Comparison of ENCODE assay signal across 23 cellular contexts in genomic region chr7:41292457-41292856, GRCh38.
DNase-seq lines count a peak whose midpoint lies in the region; ATAC-seq and TF ChIP-seq lines count a peak whose summit lies in the region.
"Had no signal": no experiment of that assay in that cellular context is flagged by ENCODE, and none has a peak within 500 bp of the region (broad histone marks: within the 10 kb centered on the region; RNA-seq: fewer than 3 reads in every experiment).

No MANE protein-coding gene starts in this region.

- no peak for TF ChIP-seq CTCF in foreskin keratinocyte (conservative IDR thresholded peaks at IDR 0.05)

- DNase-seq in Daoy (ENCODE audit: low read depth) (peak; percentile 80), NCI-H1694 (lab: John Stamatoyannopoulos, UW) (peak; percentile 72), SHP77 treated with DMSO at 0.1 percent for 48 hours (lab: John Stamatoyannopoulos, UW) (peak; percentile 52), foreskin keratinocyte (peak; percentile 63 to 80), H4 (ENCODE audit: low spot score) (no peak), substantia nigra (lab: John Stamatoyannopoulos, UW) (no peak), DMS 273 treated with DMSO at 0.1 percent for 48 hours (lab: John Stamatoyannopoulos, UW) (no peak)
- DNase-seq: activated CD4-positive, alpha-beta T cell treated with anti-CD3 and anti-CD28 coated beads, Interleukin-2, amount 10 ng/mL, durations not matched to agents 24 days and 14 days; activated naive CD4-positive, alpha-beta T cell treated with anti-CD3 and anti-CD28 coated beads, Interleukin-2, amount 10 ng/mL, durations not matched to agents 7 days and 5 days; amygdala; caudate nucleus; dorsolateral prefrontal cortex; erythroblast; GF-D8; Karpas-422; kidney; NCI-H524 treated with DMSO at 0.1 percent for 48 hours; psoas muscle; SJCRH30 had no signal

- H3K27me3 ChIP-seq in foreskin keratinocyte = no peaks in the 10 kb centered on the region
- H3K27me3 ChIP-seq: BLaER1 treated with 17β-estradiol and CSF1 and Interleukin-3, amounts not matched to agents 10 nM and 100 nM; dorsolateral prefrontal cortex; neutrophil; SJCRH30; suprapubic skin had no signal

- H3K4me1 ChIP-seq in foreskin keratinocyte = peaks cover 7% of the 10 kb centered on the region
- H3K4me1 ChIP-seq: BLaER1 treated with 17β-estradiol and CSF1 and Interleukin-3, amounts not matched to agents 10 nM and 100 nM; psoas muscle; SJCRH30; suprapubic skin had no signal

- peak; percentile 84 for ATAC-seq in foreskin keratinocyte
- no peak for ATAC-seq in HG03108 (IDR thresholded peaks at IDR 0.05; ENCODE audit: unreplicated experiment)
- ATAC-seq: psoas muscle had no signal

- H3K27ac ChIP-seq in foreskin keratinocyte (no peak overlapping the region), substantia nigra (ENCODE audit: low read depth, low read length, poor library complexity, severe bottlenecking) (no peak overlapping the region)
- H3K27ac ChIP-seq: BLaER1 treated with 17β-estradiol and CSF1 and Interleukin-3, amounts not matched to agents 10 nM and 100 nM; dorsolateral prefrontal cortex; neutrophil; psoas muscle; SJCRH30; suprapubic skin had no signal

Comparison
In these comparisons a context has a peak if more than half of its experiments do, and no peak if none do; other contexts are left out.
1. DNase-seq: peak in Daoy (single experiment), NCI-H1694 (single experiment), SHP77 treated with DMSO at 0.1 percent for 48 hours (single experiment) and foreskin keratinocyte (2 of 2); none in H4 (single experiment), substantia nigra (0 of 49) and DMS 273 treated with DMSO at 0.1 percent for 48 hours (single experiment).